ENCODE assay signal across 8 cellular contexts in genomic region chr21:35189077-35189863, GRCh38.
DNase-seq lines count a peak whose midpoint lies in the region; ATAC-seq and TF ChIP-seq lines count a peak whose summit lies in the region.

No MANE protein-coding gene starts in this region.

- no peaks in the 10 kb centered on the region for H3K9me2 ChIP-seq in DOHH2 (replicated peaks; ENCODE audit: control insufficient read depth, low read length)

- no peaks in the 10 kb centered on the region for H3K27me3 Mint-ChIP-seq in glutamatergic neuron (ENCODE audit: unreplicated experiment)

- no peaks in the 10 kb centered on the region for H3K9me3 Mint-ChIP-seq in glutamatergic neuron (ENCODE audit: unreplicated experiment)

- no peak overlapping the region for H3K4me3 Mint-ChIP-seq in glutamatergic neuron (ENCODE audit: unreplicated experiment)

- H4K20me1 ChIP-seq in DOHH2 (ENCODE audit: control insufficient read depth, insufficient read depth, low read depth, low read length) = no peaks in the 10 kb centered on the region

- DNase-seq in GM20000 (ENCODE audit: low spot score) = peak; percentile 65
- DNase-seq in glutamatergic neuron = no peak
- no peak for DNase-seq in stimulated activated CD4-positive, alpha-beta T cell treated with anti-CD3 and anti-CD28 coated beads, Interleukin-2, amount 100 ng/mL, for 24 hours
- no peak for DNase-seq in left colon
- DNase-seq in COR-L47 (lab: John Stamatoyannopoulos, UW) = no peak
- no peak for DNase-seq in NCI-H345 treated with DMSO at 0.1 percent for 48 hours (lab: John Stamatoyannopoulos, UW; ENCODE audit: unreplicated experiment)

- TF ChIP-seq CTCF in DOHH2 (IDR thresholded peaks at IDR 0.05; ENCODE audit: low read depth, low read length, poor library complexity, severe bottlenecking) (no peak), GM20000 (IDR thresholded peaks at IDR 0.05; ENCODE audit: extremely low read depth, missing control alignments) (no peak), glutamatergic neuron (IDR thresholded peaks at IDR 0.05; ENCODE audit: partially characterized antibody, unreplicated experiment) (no peak)

- peaks cover 4% of the 10 kb centered on the region for H3F3A ChIP-seq in DOHH2 (ENCODE audit: control insufficient read depth, insufficient read depth)

- H3K27me3 ChIP-seq in DOHH2 (ENCODE audit: control insufficient read depth, low read length) = no peaks in the 10 kb centered on the region

- no peaks in the 10 kb centered on the region for H3K36me3 ChIP-seq in DOHH2 (ENCODE audit: control insufficient read depth, low read length)

- peak overlapping the region; percentile 68 for H3K4me2 ChIP-seq in DOHH2 (ENCODE audit: low read length)

- ATAC-seq in HG03457 (IDR thresholded peaks at IDR 0.05; ENCODE audit: unreplicated experiment) (peak; percentile 66), left colon (no peak)

- peaks cover 6% of the 10 kb centered on the region; the same call in 1 of the 2 replicates for H3K9me3 ChIP-seq in DOHH2 (ENCODE audit: control insufficient read depth, insufficient read depth, low read length)

- peak overlapping the region; percentile 81 for H3K27ac ChIP-seq in DOHH2 (ENCODE audit: low read depth, low read length)

- intact Hi-C loops in left colon (cut with DNase I, micrococcal nuclease) = no loop called here

- H3K4me1 ChIP-seq in DOHH2 (ENCODE audit: control insufficient read depth, low read length) = peaks cover 36% of the 10 kb centered on the region

- H3K27ac Mint-ChIP-seq in glutamatergic neuron (ENCODE audit: unreplicated experiment) = peak overlapping the region; percentile 9

- no peaks in the 10 kb centered on the region for H3K36me3 Mint-ChIP-seq in glutamatergic neuron (ENCODE audit: unreplicated experiment)

- no peaks in the 10 kb centered on the region for H3K79me2 ChIP-seq in DOHH2 (ENCODE audit: control insufficient read depth, low read length)

- peak overlapping the region; percentile 57 for H3K4me3 ChIP-seq in DOHH2 (ENCODE audit: low read length)

- peaks cover 4% of the 10 kb centered on the region for H3K4me1 Mint-ChIP-seq in glutamatergic neuron (ENCODE audit: low read depth, unreplicated experiment)
